33 cellular contexts compared by ENCODE assay signal in the genomic region with DNA sequence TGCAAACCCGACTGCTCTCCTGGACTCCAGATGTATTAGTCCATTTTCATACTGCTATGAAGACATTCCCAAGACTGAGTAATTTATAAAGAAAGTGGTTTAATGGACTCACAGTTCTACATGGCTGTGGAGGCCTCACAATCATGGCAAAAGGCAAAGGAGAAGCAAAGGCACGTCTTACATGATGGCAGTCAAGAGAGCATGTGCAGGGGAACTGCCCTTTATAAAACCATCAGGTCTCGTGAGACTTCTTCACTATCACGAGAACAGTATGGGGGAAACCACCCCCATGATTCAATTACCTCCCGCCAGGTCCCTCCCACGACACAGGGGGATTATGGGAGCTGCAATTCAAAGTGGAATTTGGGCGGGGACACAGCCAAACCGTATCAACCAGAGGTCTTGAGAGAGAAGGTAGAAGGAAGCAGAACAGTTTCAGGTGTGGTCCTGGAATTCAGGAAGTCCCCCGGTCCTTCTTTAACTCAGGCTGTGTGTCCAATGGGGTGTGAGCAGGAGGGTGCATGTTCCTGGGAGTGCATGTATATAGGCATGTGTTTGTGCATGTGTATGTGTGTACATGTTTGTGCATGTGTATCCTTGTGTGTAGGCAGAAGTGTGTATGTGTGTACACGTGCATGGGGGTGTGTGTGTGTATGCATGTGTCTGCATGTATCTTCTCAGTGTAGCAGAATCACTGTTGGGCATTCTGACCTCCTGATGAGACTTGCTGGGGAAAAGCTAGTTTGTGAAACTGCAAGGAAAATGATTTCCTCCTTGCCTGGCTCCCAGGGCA. TPM values are rescaled to one million over a fixed set of nuclear protein-coding genes. Genes with fewer than 3 reads are reported as not detected.
DNase-seq lines count a peak whose midpoint lies in the region; FAIRE-seq and TF ChIP-seq lines count a peak whose summit lies in the region.
"Had no signal": no experiment of that assay in that cellular context is flagged by ENCODE, and none has a peak within 500 bp of the region (broad histone marks: within the 10 kb centered on the region; RNA-seq: fewer than 3 reads in every experiment).

No MANE protein-coding gene starts in this region.

- H3K9me3 Mint-ChIP-seq in H9 = no peaks in the 10 kb centered on the region
- H3K9me3 Mint-ChIP-seq in activated CD4-positive, alpha-beta T cell treated with anti-CD3 and anti-CD28 coated beads, Interleukin-2, amount 10 ng/mL, durations not matched to agents 7 days and 5 days = no peaks in the 10 kb centered on the region
- H3K9me3 Mint-ChIP-seq: activated T-helper 2 cell treated with anti-CD3 and anti-CD28 coated beads, Interferon-gamma antibody, Interleukin-2, Interleukin-4, amounts not matched to agents 10 μg/mL and 5 μg/mL and 100 μg/mL, durations not matched to agents 14 hours and 24 hours and 36 hours; IgD-negative memory B cell; naive thymus-derived CD4-positive, alpha-beta T cell had no signal

- H4K8ac ChIP-seq in H9 (replicated peaks; ENCODE audit: insufficient read length, low read depth, low read length) = no peak overlapping the region
- H4K8ac ChIP-seq in mesendoderm (ENCODE audit: low read depth, low read length) = no peak overlapping the region

- H3K9ac ChIP-seq in H9 (ENCODE audit: extremely low read depth, insufficient read length, low read length) (no peak overlapping the region), mesendoderm (ENCODE audit: low read length) (no peak overlapping the region)

- H3K9me3 ChIP-seq in H9 (ENCODE audit: control insufficient read depth, low read depth, low read length) (no peaks in the 10 kb centered on the region), spleen (no peaks in the 10 kb centered on the region)
- H3K9me3 ChIP-seq: body of pancreas, esophagus muscularis mucosa, heart right ventricle, tibial nerve had no signal

- H3K18ac ChIP-seq in H9 (ENCODE audit: insufficient read length, low read depth, low read length) (no peak overlapping the region), mesendoderm (ENCODE audit: low read length) (no peak overlapping the region)

- no peak overlapping the region for H2BK12ac ChIP-seq in H9 (ENCODE audit: insufficient read length, low read depth, low read length)

- H3K4me1 Mint-ChIP-seq in H9 = peaks cover 28 to 29% of the 10 kb centered on the region in 2 experiments
- peaks cover 3% of the 10 kb centered on the region for H3K4me1 Mint-ChIP-seq in activated CD4-positive, alpha-beta T cell treated with anti-CD3 and anti-CD28 coated beads, Interleukin-2, amount 10 ng/mL, durations not matched to agents 7 days and 5 days
- H3K4me1 Mint-ChIP-seq: IgD-negative memory B cell had no signal

- intact Hi-C loops in spleen (cut with DNase I; ENCODE audit: low total_unique reads) = loop anchor here (5.0 to 10.0 kb wide), 2 partner anchors 103 to 445 kb away; a partner anchor contains a TSS

- H3K4ac ChIP-seq in H9 (ENCODE audit: low read depth, low read length) (no peak overlapping the region), mesendoderm (ENCODE audit: low read depth, low read length) (no peak overlapping the region)

- CTCF ChIA-PET in activated CD4-positive, alpha-beta T cell treated with anti-CD3 and anti-CD28 coated beads, Interleukin-2, amount 10 ng/mL, durations not matched to agents 7 days and 5 days (lab: Charles Lee) = interaction anchor here (0.6 to 3.0 kb wide), 3 partner anchors 13 to 242 kb away, joined by 3 to 9 read pairs (median 3); no protein-coding TSS in a partner anchor

- H3K27me3 ChIP-seq in H9 (ENCODE audit: insufficient read depth, low read length) = no peaks in the 10 kb centered on the region
- no peaks in the 10 kb centered on the region for H3K27me3 ChIP-seq in mesendoderm (ENCODE audit: insufficient read depth, low read length, poor library complexity)
- H3K27me3 ChIP-seq in spleen (replicated peaks in 1 of 7) = peaks cover 0 to 25% (median 0%) of the 10 kb centered on the region in 7 donors
- H3K27me3 ChIP-seq: body of pancreas, heart right ventricle, tibial nerve had no signal

- no peaks in the 10 kb centered on the region for H3K23me2 ChIP-seq in H9 (ENCODE audit: insufficient read length, low read depth, low read length, poor library complexity, severe bottlenecking)

- peaks cover 10 to 13% (median 12%) of the 10 kb centered on the region in 3 experiments; a peak in 6 of 7 replicates for H3K36me3 Mint-ChIP-seq in H9 (ENCODE audit: insufficient read depth in 1 of 3, low read depth in 3 of 3)
- no peaks in the 10 kb centered on the region for H3K36me3 Mint-ChIP-seq in activated CD4-positive, alpha-beta T cell treated with anti-CD3 and anti-CD28 coated beads, Interleukin-2, amount 10 ng/mL, durations not matched to agents 7 days and 5 days (ENCODE audit: low read depth)
- H3K36me3 Mint-ChIP-seq: naive thymus-derived CD4-positive, alpha-beta T cell had no signal

- H2AFZ ChIP-seq in H9 (ENCODE audit: low read length) = no peak overlapping the region

- H3K27ac ChIP-seq in H9 (ENCODE audit: insufficient read length, low read depth, low read length) (no peak overlapping the region), mesendoderm (ENCODE audit: low read depth, low read length) (no peak overlapping the region), spleen (no peak overlapping the region), caudate nucleus (ENCODE audit: low read depth, low read length) (no peak overlapping the region)
- H3K27ac ChIP-seq: body of pancreas, heart right ventricle had no signal

- H3K4me2 ChIP-seq in H9 (ENCODE audit: insufficient read depth, insufficient read length, low read length) (no peak overlapping the region), mesendoderm (ENCODE audit: low read length) (no peak overlapping the region)

- DNase-seq in H9 (no peak), SK-MEL-5 (ENCODE audit: low read depth, low spot score) (peak; percentile 6), mesendoderm (peak; percentile 73), spleen (peak; percentile 39), frontal cortex (ENCODE audit: low spot score in 2 of 2) (no peak), NCI-H187 treated with DMSO at 0.1 percent for 48 hours (lab: John Stamatoyannopoulos, UW) (no peak), caudate nucleus (lab: John Stamatoyannopoulos, UW) (no peak)
- DNase-seq in activated CD4-positive, alpha-beta T cell treated with anti-CD3 and anti-CD28 coated beads, Interleukin-2, amount 10 ng/mL, durations not matched to agents 7 days and 5 days = no peak
- DNase-seq: activated CD4-positive, CD25-positive, alpha-beta regulatory T cell treated with anti-CD3 and anti-CD28 coated beads, Interleukin-2, amount 50 U/mL, for 72 hours; activated naive CD4-positive, alpha-beta T cell treated with anti-CD3 and anti-CD28 coated beads, Interleukin-2, amount 50 U/mL, for 16 hours; activated T-cell treated with anti-CD3 and anti-CD28 coated beads for 4 hours; body of pancreas; C1 segment of cervical spinal cord; cerebellar nuclear complex; COR-L47; dermis blood vessel endothelial cell; foreskin fibroblast; heart right ventricle; left ventricle myocardium superior; midbrain; naive thymus-derived CD4-positive, alpha-beta T cell; NCI-H1092; NCI-H1694 treated with DMSO at 0.1 percent for 48 hours; NCI-H2171; NCI-H510A treated with DMSO at 0.1 percent for 48 hours; PC-3; T-helper 2 cell had no signal

- H2BK20ac ChIP-seq in H9 (ENCODE audit: low read depth, low read length, poor library complexity, severe bottlenecking) = no peak overlapping the region

- no peak for TF ChIP-seq POLR2A in spleen (IDR thresholded peaks at IDR 0.05)

- no peak overlapping the region for H3K23ac ChIP-seq in H9 (ENCODE audit: insufficient read length, low read depth, low read length)
- no peak overlapping the region for H3K23ac ChIP-seq in mesendoderm (ENCODE audit: low read length)

- H4K5ac ChIP-seq in H9 (ENCODE audit: insufficient read length, low read depth, low read length) = no peak overlapping the region
- no peak overlapping the region for H4K5ac ChIP-seq in mesendoderm (ENCODE audit: low read length)

- H2BK15ac ChIP-seq in H9 (ENCODE audit: low read depth, low read length) = no peak overlapping the region
- no peak overlapping the region for H2BK15ac ChIP-seq in mesendoderm (replicated peaks; ENCODE audit: low read depth)

- TF ChIP-seq CTCF in H9 (conservative IDR thresholded peaks at IDR 0.05) (no peak), spleen (IDR thresholded peaks at IDR 0.05 in 8 of 11, conservative IDR thresholded peaks at IDR 0.05 in 3 of 11) (no peak)

- no peak overlapping the region for H3K4me3 ChIP-seq in mesendoderm (ENCODE audit: low read length)
- H3K4me3 ChIP-seq in spleen = no peak overlapping the region
- H3K4me3 ChIP-seq: body of pancreas, esophagus muscularis mucosa, heart right ventricle, tibial nerve had no signal

- H3K14ac ChIP-seq in H9 (ENCODE audit: insufficient read depth, low read length) = no peak overlapping the region

- H3K4me1 ChIP-seq in H9 (ENCODE audit: insufficient read depth, low read length) (0 out of 2 replicates have a peak, but pooled peaks cover 2% of the 10 kb centered on the region), mesendoderm (ENCODE audit: control insufficient read depth, low read depth, low read length) (peaks cover 6% of the 10 kb centered on the region), spleen (no peaks in the 10 kb centered on the region)

- H2BK120ac ChIP-seq in H9 (ENCODE audit: low read depth, low read length, poor library complexity, severe bottlenecking) = no peak overlapping the region
- H2BK120ac ChIP-seq in mesendoderm (ENCODE audit: low read depth, low read length) = no peak overlapping the region

- FAIRE-seq in frontal cortex (lab: Jason Lieb, UNC) = no peak
- FAIRE-seq: GM12892, keratinocyte had no signal

- POLR2A ChIA-PET in activated CD4-positive, alpha-beta T cell treated with anti-CD3 and anti-CD28 coated beads, Interleukin-2, amount 10 ng/mL, durations not matched to agents 7 days and 5 days (lab: Charles Lee) = no interaction called here

- H4K20me1 ChIP-seq in H9 (ENCODE audit: control insufficient read depth, insufficient read depth, insufficient read length) = no peaks in the 10 kb centered on the region

- H4K91ac ChIP-seq in H9 (ENCODE audit: insufficient read length, low read depth, low read length) = no peak overlapping the region

- H3K27ac Mint-ChIP-seq in H9 = peak overlapping the region in 2 of 3 experiments; percentile 27 to 70; a peak in 3 of 7 replicates
- no peak overlapping the region for H3K27ac Mint-ChIP-seq in activated CD4-positive, alpha-beta T cell treated with anti-CD3 and anti-CD28 coated beads, Interleukin-2, amount 10 ng/mL, durations not matched to agents 7 days and 5 days
- H3K27ac Mint-ChIP-seq: activated T-helper 2 cell treated with anti-CD3 and anti-CD28 coated beads, Interferon-gamma antibody, Interleukin-2, Interleukin-4, amounts not matched to agents 10 μg/mL and 5 μg/mL and 100 μg/mL, durations not matched to agents 14 hours and 24 hours and 36 hours; naive thymus-derived CD4-positive, alpha-beta T cell had no signal

- no CpG with 5 or more reads among the region's 10 CpGs for WGBS in H9 (ENCODE audit: extremely low coverage, insufficient read length, low lambda C conversion rate)
- no CpG with 5 or more reads among the region's 10 CpGs for WGBS in mesendoderm (ENCODE audit: extremely low coverage, insufficient coverage, low lambda C conversion rate)
- 72 to 83% (median 78%) methylated on average over 10 of the region's 10 CpGs for WGBS in spleen, 5 donors

- no peak overlapping the region for H3T11ph ChIP-seq in H9 (ENCODE audit: low read length)

- no peaks in the 10 kb centered on the region for H3K27me3 Mint-ChIP-seq in H9 (ENCODE audit: low read depth)
- no peaks in the 10 kb centered on the region for H3K27me3 Mint-ChIP-seq in activated CD4-positive, alpha-beta T cell treated with anti-CD3 and anti-CD28 coated beads, Interleukin-2, amount 10 ng/mL, durations not matched to agents 7 days and 5 days

- no peak overlapping the region for H3K4me3 Mint-ChIP-seq in H9
- no peak overlapping the region for H3K4me3 Mint-ChIP-seq in activated CD4-positive, alpha-beta T cell treated with anti-CD3 and anti-CD28 coated beads, Interleukin-2, amount 10 ng/mL, durations not matched to agents 7 days and 5 days
- H3K4me3 Mint-ChIP-seq: IgD-negative memory B cell; naive thymus-derived CD4-positive, alpha-beta T cell had no signal

- in situ Hi-C loops in SK-MEL-5 (cut with HindIII; ENCODE audit: low pct_unique_long_range_greater_than_20kb, low sequenced_read_pairs) = no loop called here

- H3K56ac ChIP-seq in H9 (ENCODE audit: insufficient read length, low read depth, low read length) (no peak overlapping the region), mesendoderm (ENCODE audit: low read length) (peak overlapping the region; percentile 12)

- H2AK5ac ChIP-seq in H9 (ENCODE audit: insufficient read length, low read length) = no peak overlapping the region
- H2AK5ac ChIP-seq in mesendoderm (ENCODE audit: low read length) = no peak overlapping the region

- H3K79me2 ChIP-seq in H9 (ENCODE audit: insufficient read depth, low read length) (no peaks in the 10 kb centered on the region), mesendoderm (ENCODE audit: control insufficient read depth, insufficient read depth, low read length) (no peaks in the 10 kb centered on the region)

- no peaks in the 10 kb centered on the region for H3K79me1 ChIP-seq in H9 (ENCODE audit: insufficient read depth, low read depth, low read length, poor library complexity, severe bottlenecking)
- no peaks in the 10 kb centered on the region for H3K79me1 ChIP-seq in mesendoderm (ENCODE audit: low read length)

- H3K36me3 ChIP-seq in mesendoderm (ENCODE audit: control insufficient read depth, insufficient read depth, low read length) (no peaks in the 10 kb centered on the region), spleen (no peaks in the 10 kb centered on the region)
- H3K36me3 ChIP-seq: esophagus muscularis mucosa, heart right ventricle had no signal

- no peak overlapping the region for H2BK5ac ChIP-seq in H9 (ENCODE audit: insufficient read length, low read length)
- H2BK5ac ChIP-seq in mesendoderm (ENCODE audit: low read length) = no peak overlapping the region

RNA-seq across cellular contexts. Expression of a gene that starts 46.2 kb away (rescaled TPM):
- total RNA-seq in H9 (2021) (15.3 and 16.5 TPM in 2 replicates), spleen (1 to 10 TPM in 1 of 7 donors, under 1 TPM in 6; 0.35 to 1.6 (median 0.68) TPM), frontal cortex (3.7 TPM)
- 57.6 and 72.2 TPM in 2 replicates for total RNA-seq in SK-MEL-5 (2014; rRNA removed; shearing (Covaris generic))
- polyA plus RNA-seq in SK-MEL-5 (2015; cell fraction: cytosol; rRNA removed) = 73.8 and 91.7 TPM in 2 replicates
- polyA plus RNA-seq in SK-MEL-5 (2015; cell fraction: nucleus; rRNA removed) = 61.7 and 64.1 TPM in 2 replicates
- polyA plus RNA-seq in mesendoderm (2013, experiment 1 of 2) = 9.8 TPM
- polyA plus RNA-seq in mesendoderm (2013, experiment 2 of 2) = 10.4 TPM
- polyA plus RNA-seq in spleen = under 1 TPM in 2 of 3 donors, not detected in 1; 0.06 to 0.09 TPM
- total RNA-seq in activated CD4-positive, alpha-beta T cell treated with anti-CD3 and anti-CD28 coated beads, Interleukin-2, amount 10 ng/mL, durations not matched to agents 7 days and 5 days = under 1 TPM; 0.10 to 0.29 TPM
- polyA plus RNA-seq: IgD-negative memory B cell; naive thymus-derived CD4-positive, alpha-beta T cell had no signal

Comparison
In these comparisons a context has a peak if more than half of its experiments do, and no peak if none do; other contexts are left out.
1. DNase-seq: peak in SK-MEL-5 (single experiment), mesendoderm (single experiment) and spleen (single experiment); none in H9 (single experiment), frontal cortex (0 of 2), activated CD4-positive, alpha-beta T cell treated with anti-CD3 and anti-CD28 coated beads, Interleukin-2, amount 10 ng/mL, durations not matched to agents 7 days and 5 days (single experiment), NCI-H187 treated with DMSO at 0.1 percent for 48 hours (single experiment) and caudate nucleus (0 of 61).